In genomic region chr16:47523342-47524006, GRCh38 we compare ENCODE assay signal across 8 cellular contexts.
DNase-seq lines count a peak whose midpoint lies in the region; ATAC-seq, FAIRE-seq and TF ChIP-seq lines count a peak whose summit lies in the region.

No MANE protein-coding gene starts in this region.

- H3K27me3 ChIP-seq in K562 (ENCODE audit: control insufficient read depth in 2 of 2, insufficient read depth in 2 of 2, low read length in 2 of 2) (no peaks in the 10 kb centered on the region), tibial nerve (no peaks in the 10 kb centered on the region)

- WGBS in K562 (ENCODE audit: insufficient coverage, low coverage, missing lambda C conversion rate) = 48% methylated on average over 2 of the region's 2 CpGs
- WGBS in tibial nerve, 2 donors = 77 to 84% methylated on average over 2 of the region's 2 CpGs

- DNase-seq in CD1c-positive myeloid dendritic cell (ENCODE audit: extremely low spot score) = peak; percentile 67
- DNase-seq in K562 (ENCODE audit: extremely low read depth in 1 of 4, low spot score in 3 of 4) = no peak
- no peak for DNase-seq in activated naive CD4-positive, alpha-beta T cell (lab: John Stamatoyannopoulos, UW)
- DNase-seq in GM03348 (ENCODE audit: low spot score) = no peak
- DNase-seq in inferior parietal cortex (ENCODE audit: extremely low spot score) = no peak
- no peak for DNase-seq in tibial nerve (ENCODE audit: low spot score in 2 of 2)

- POLR2A ChIA-PET in K562 (lab: Yijun Ruan, JAX) = interaction anchor here (1.2 to 1.5 kb wide), 4 partner anchors 9 to 67 kb away, joined by 3 to 4 read pairs (median 4); no protein-coding TSS in a partner anchor

- TF ChIP-seq POLR2A in K562 (conservative IDR thresholded peaks at IDR 0.05) = no peak
- no peak for TF ChIP-seq POLR2A in tibial nerve (IDR thresholded peaks at IDR 0.05)

- peak; percentile 74 for FAIRE-seq in K562 (lab: Jason Lieb, UNC)

- TF ChIP-seq RAD21 in K562 (CRISPR knock-in tag; conservative IDR thresholded peaks at IDR 0.05 in 1 of 2, IDR thresholded peaks at IDR 0.05 in 1 of 2) = no peak

- no peak for TF ChIP-seq CTCF in K562 (IDR thresholded peaks at IDR 0.05 in 2 of 3, conservative IDR thresholded peaks at IDR 0.05 in 1 of 3; ENCODE audit: insufficient read depth in 2 of 3, low read depth in 1 of 3, low read length in 3 of 3)
- TF ChIP-seq CTCF in tibial nerve (IDR thresholded peaks at IDR 0.05) = no peak

- no peak overlapping the region for H3K4me3 ChIP-seq in K562
- H3K4me3 ChIP-seq in tibial nerve = no peak overlapping the region

- H3K9me3 ChIP-seq in K562 (replicated peaks; ENCODE audit: control insufficient read depth, insufficient read depth, low read depth, low read length) (no peaks in the 10 kb centered on the region), tibial nerve (no peaks in the 10 kb centered on the region)

- peak; percentile 100 for ATAC-seq in GM19438 (IDR thresholded peaks at IDR 0.05; ENCODE audit: low read depth, unreplicated experiment)
- peak; percentile 100 for ATAC-seq in HG03175 (IDR thresholded peaks at IDR 0.05; ENCODE audit: unreplicated experiment)
- peak; percentile 62 for ATAC-seq in K562

- H2AFZ ChIP-seq in K562 (ENCODE audit: low read depth, low read length) = no peak overlapping the region

- no peak overlapping the region for H3K4me2 ChIP-seq in K562 (ENCODE audit: insufficient read depth, low read length)

- H3K4me1 ChIP-seq in K562 (replicated peaks in 1 of 2; ENCODE audit: control insufficient read depth in 2 of 2, insufficient read depth in 2 of 2, low read length in 2 of 2) (peaks cover 0 to 17% of the 10 kb centered on the region in 2 experiments; a peak in 3 of 5 replicates), tibial nerve (peaks cover 0 to 18% (median 0%) of the 10 kb centered on the region in 4 donors)

- no peaks in the 10 kb centered on the region for H3K9me1 ChIP-seq in K562 (ENCODE audit: control insufficient read depth, insufficient read depth, low read length)

- no peak overlapping the region for H3K9ac ChIP-seq in K562 (ENCODE audit: insufficient read depth in 1 of 2, low read depth in 2 of 2, low read length in 2 of 2)

- 0 out of 2 replicates have a peak, but pooled peaks cover 3% of the 10 kb centered on the region for H4K20me1 ChIP-seq in K562 (replicated peaks; ENCODE audit: control insufficient read depth, insufficient read depth, low read length)

- 0 out of 3 replicates have a peak overlapping the region, but pooled peaks have one; percentile 13 for H3K27ac ChIP-seq in K562 (ENCODE audit: extremely low read depth, low read depth, low read length)
- H3K27ac ChIP-seq in tibial nerve = peak overlapping the region in 1 of 4 donors; percentile 39

- intact Hi-C loops in K562 (cut with micrococcal nuclease) = no loop called here

- BruUV-seq in K562 (replicated peaks; lab: Mats Ljungman, UMichigan) = TSS peak; percentile 5

- peaks cover 32% of the 10 kb centered on the region for H3K79me2 ChIP-seq in K562 (ENCODE audit: control insufficient read depth, insufficient read depth, low read length)

- in situ Hi-C loops in K562 (cut with MboI) = no loop called here

- H3K36me3 ChIP-seq in K562 (ENCODE audit: control insufficient read depth, insufficient read depth, low read length) = peaks cover 18% of the 10 kb centered on the region
- H3K36me3 ChIP-seq in tibial nerve = peaks cover 0 to 25% (median 0%) of the 10 kb centered on the region in 3 donors

- CTCF ChIA-PET in K562 (lab: Yijun Ruan, JAX; ENCODE audit: low intra/inter-chr PET ratio) = no interaction called here

- TF ChIP-seq EP300 in K562 (IDR thresholded peaks at IDR 0.05; ENCODE audit: low read length) (no peak), tibial nerve (IDR thresholded peaks at IDR 0.05) (no peak)

TF ChIP-seq in K562, 482 proteins besides CTCF, POLR2A, EP300 and RAD21:
- TF ChIP-seq, protein P1, sequence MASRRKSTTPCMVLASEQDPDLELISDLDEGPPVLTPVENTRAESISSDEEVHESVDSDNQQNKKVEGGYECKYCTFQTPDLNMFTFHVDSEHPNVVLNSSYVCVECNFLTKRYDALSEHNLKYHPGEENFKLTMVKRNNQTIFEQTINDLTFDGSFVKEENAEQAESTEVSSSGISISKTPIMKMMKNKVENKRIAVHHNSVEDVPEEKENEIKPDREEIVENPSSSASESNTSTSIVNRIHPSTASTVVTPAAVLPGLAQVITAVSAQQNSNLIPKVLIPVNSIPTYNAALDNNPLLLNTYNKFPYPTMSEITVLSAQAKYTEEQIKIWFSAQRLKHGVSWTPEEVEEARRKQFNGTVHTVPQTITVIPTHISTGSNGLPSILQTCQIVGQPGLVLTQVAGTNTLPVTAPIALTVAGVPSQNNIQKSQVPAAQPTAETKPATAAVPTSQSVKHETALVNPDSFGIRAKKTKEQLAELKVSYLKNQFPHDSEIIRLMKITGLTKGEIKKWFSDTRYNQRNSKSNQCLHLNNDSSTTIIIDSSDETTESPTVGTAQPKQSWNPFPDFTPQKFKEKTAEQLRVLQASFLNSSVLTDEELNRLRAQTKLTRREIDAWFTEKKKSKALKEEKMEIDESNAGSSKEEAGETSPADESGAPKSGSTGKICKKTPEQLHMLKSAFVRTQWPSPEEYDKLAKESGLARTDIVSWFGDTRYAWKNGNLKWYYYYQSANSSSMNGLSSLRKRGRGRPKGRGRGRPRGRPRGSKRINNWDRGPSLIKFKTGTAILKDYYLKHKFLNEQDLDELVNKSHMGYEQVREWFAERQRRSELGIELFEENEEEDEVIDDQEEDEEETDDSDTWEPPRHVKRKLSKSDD (conservative IDR thresholded peaks at IDR 0.05; ENCODE audit: low read length) = no peak
- TF ChIP-seq SPI1 (IDR thresholded peaks at IDR 0.05; ENCODE audit: borderline replicate concordance, low read depth, low read length) = peak; percentile 56
